20 cellular contexts compared by ENCODE assay signal in genomic region chr11:1301220-1302000, GRCh38. TPM values are rescaled to one million over a fixed set of nuclear protein-coding genes. Genes with fewer than 3 reads are reported as not detected.
DNase-seq lines count a peak whose midpoint lies in the region; ATAC-seq and TF ChIP-seq lines count a peak whose summit lies in the region.
"Had no signal": no experiment of that assay in that cellular context is flagged by ENCODE, and none has a peak within 500 bp of the region (broad histone marks: within the 10 kb centered on the region; RNA-seq: fewer than 3 reads in every experiment).

No MANE protein-coding gene starts in this region.

- CTCF ChIA-PET in WTC11 (lab: Charles Lee): interaction anchor here (1.0 to 1.5 kb wide), 4 partner anchors 8 to 245 kb away, joined by 3 to 4 read pairs (median 4); no protein-coding TSS in a partner anchor

- H3K4me3 ChIP-seq in spleen (no peak overlapping the region), mesendoderm (ENCODE audit: low read length) (no peak overlapping the region), mucosa of descending colon (no peak overlapping the region)
- H3K4me3 ChIP-seq: cardiac muscle cell, HAP-1 had no signal

- no peaks in the 10 kb centered on the region for H3K9me3 Mint-ChIP-seq in WTC11
- H3K9me3 Mint-ChIP-seq: stimulated activated naive CD8-positive, alpha-beta T cell treated with anti-CD3 and anti-CD28 coated beads, Interleukin-15, Interleukin-2, amounts not matched to agents 100 ng/mL and 50 ng/mL, for 24 hours; T-helper 1 cell treated with Interleukin-12 subunit alpha and Interleukin-12 subunit beta and Interleukin-4 antibody, amounts not matched to agents 30 μg/mL and 1 μg/mL, for 36 hours had no signal

- peak overlapping the region; percentile 64; the same call in 1 of the 2 replicates for H3K27ac Mint-ChIP-seq in WTC11
- H3K27ac Mint-ChIP-seq: activated naive CD8-positive, alpha-beta T cell; stimulated activated naive CD8-positive, alpha-beta T cell treated with anti-CD3 and anti-CD28 coated beads, Interleukin-15, Interleukin-2, amounts not matched to agents 100 ng/mL and 50 ng/mL, for 24 hours; T-helper 1 cell treated with Interleukin-12 subunit alpha and Interleukin-12 subunit beta and Interleukin-4 antibody, amounts not matched to agents 30 μg/mL and 1 μg/mL, for 36 hours had no signal

- no peaks in the 10 kb centered on the region for H3K27me3 Mint-ChIP-seq in WTC11 (ENCODE audit: low read depth)
- H3K27me3 Mint-ChIP-seq: activated naive CD8-positive, alpha-beta T cell; stimulated activated naive CD8-positive, alpha-beta T cell treated with anti-CD3 and anti-CD28 coated beads, Interleukin-15, Interleukin-2, amounts not matched to agents 100 ng/mL and 50 ng/mL, for 24 hours had no signal

- ATAC-seq in WTC11 (no peak), mucosa of descending colon (no peak)
- ATAC-seq: activated CD4-positive, CD25-positive, alpha-beta regulatory T cell treated with anti-CD3 and anti-CD28 coated beads, Interleukin-2, amount 50 U/mL, for 24 hours; foreskin keratinocyte; left lobe of liver had no signal

- H3K4ac ChIP-seq in mesendoderm (ENCODE audit: low read depth, low read length): no peak overlapping the region

- H3K56ac ChIP-seq in mesendoderm (ENCODE audit: low read length): no peak overlapping the region

- no peak overlapping the region for H2BK120ac ChIP-seq in mesendoderm (ENCODE audit: low read depth, low read length)

- no peak overlapping the region for H3K4me3 Mint-ChIP-seq in WTC11
- H3K4me3 Mint-ChIP-seq: activated naive CD8-positive, alpha-beta T cell; stimulated activated naive CD8-positive, alpha-beta T cell treated with anti-CD3 and anti-CD28 coated beads, Interleukin-15, Interleukin-2, amounts not matched to agents 100 ng/mL and 50 ng/mL, for 24 hours; T-helper 1 cell treated with Interleukin-12 subunit alpha and Interleukin-12 subunit beta and Interleukin-4 antibody, amounts not matched to agents 30 μg/mL and 1 μg/mL, for 36 hours had no signal

- intact Hi-C loops in spleen (cut with DNase I; ENCODE audit: low total_unique reads) (loop anchor here (10.0 kb wide), 1 partner anchor 223 kb away; no protein-coding TSS in a partner anchor), mucosa of descending colon (cut with DNase I, micrococcal nuclease) (no loop called here)

- no peak overlapping the region for H4K8ac ChIP-seq in mesendoderm (ENCODE audit: low read depth, low read length)

- TF ChIP-seq CTCF in WTC11 (IDR thresholded peaks at IDR 0.05) (no peak), spleen (IDR thresholded peaks at IDR 0.05 in 8 of 11, conservative IDR thresholded peaks at IDR 0.05 in 3 of 11) (no peak), mucosa of descending colon (IDR thresholded peaks at IDR 0.05) (no peak)

- H3K9ac ChIP-seq in mesendoderm (ENCODE audit: low read length): no peak overlapping the region

- H2BK5ac ChIP-seq in mesendoderm (ENCODE audit: low read length): no peak overlapping the region

- 82 to 91% (median 86%) methylated on average over 21 to 22 of the region's 22 CpGs for WGBS in spleen, 5 donors
- whole genome bisulfite sequencing in mesendoderm (ENCODE audit: extremely low coverage, insufficient coverage, low lambda C conversion rate): no CpG with 5 or more reads among the region's 22 CpGs

- H3K79me1 ChIP-seq in mesendoderm (ENCODE audit: low read length): peaks cover 30% of the 10 kb centered on the region

- no peak overlapping the region for H2BK15ac ChIP-seq in mesendoderm (replicated peaks; ENCODE audit: low read depth)

- no peak overlapping the region for H2AK5ac ChIP-seq in mesendoderm (ENCODE audit: low read length)

- H3K27me3 ChIP-seq in layer of hippocampus (ENCODE audit: control insufficient read depth, insufficient read depth, low read length): no peaks in the 10 kb centered on the region
- no peaks in the 10 kb centered on the region for H3K27me3 ChIP-seq in spleen (replicated peaks in 1 of 7)
- no peaks in the 10 kb centered on the region for H3K27me3 ChIP-seq in mesendoderm (ENCODE audit: insufficient read depth, low read length, poor library complexity)
- H3K27me3 ChIP-seq: cardiac muscle cell, foreskin keratinocyte had no signal

- H3K27ac ChIP-seq in layer of hippocampus (ENCODE audit: low read depth, low read length): peak overlapping the region; percentile 21
- peak overlapping the region in 3 of 8 donors; percentile 51 to 62 (median 61) for H3K27ac ChIP-seq in spleen
- H3K27ac ChIP-seq in mesendoderm (ENCODE audit: low read depth, low read length): no peak overlapping the region
- H3K27ac ChIP-seq: cardiac muscle cell, foreskin keratinocyte had no signal

- no peaks in the 10 kb centered on the region for H3K9me3 ChIP-seq in spleen
- H3K9me3 ChIP-seq in mucosa of descending colon: no peaks in the 10 kb centered on the region
- H3K9me3 ChIP-seq: HAP-1 had no signal

- peaks cover 0 to 84% (median 25%) of the 10 kb centered on the region in 6 donors for H3K36me3 ChIP-seq in spleen
- no peaks in the 10 kb centered on the region for H3K36me3 ChIP-seq in mesendoderm (ENCODE audit: control insufficient read depth, insufficient read depth, low read length)
- H3K36me3 ChIP-seq in mucosa of descending colon (ENCODE audit: low read depth): no peaks in the 10 kb centered on the region

- DNase-seq in ELF-1 (ENCODE audit: low read depth, low spot score): peak; percentile 1
- DNase-seq in WTC11 (ENCODE audit: low spot score): no peak
- peak; percentile 35 for DNase-seq in spleen
- no peak for DNase-seq in stimulated activated naive CD4-positive, alpha-beta T cell treated with Interleukin-2 at 50 U/mL for 16 hours (lab: John Stamatoyannopoulos, UW)
- DNase-seq in mesendoderm: no peak
- no peak for DNase-seq in NCI-H187 (lab: John Stamatoyannopoulos, UW)
- DNase-seq in mucosa of descending colon: no peak
- DNase-seq: Calu3, foreskin keratinocyte, NCI-H1436 treated with DMSO at 0.1 percent for 48 hours, NCI-H446, SHP77 treated with DMSO at 0.1 percent for 48 hours had no signal

- no peaks in the 10 kb centered on the region for H3K36me3 Mint-ChIP-seq in WTC11
- H3K36me3 Mint-ChIP-seq: activated naive CD8-positive, alpha-beta T cell had no signal

- POLR2A ChIA-PET in WTC11 (lab: Charles Lee): no interaction called here

- no peak overlapping the region for H3K18ac ChIP-seq in mesendoderm (ENCODE audit: low read length)

- H3K4me1 Mint-ChIP-seq in WTC11: peaks cover 22% of the 10 kb centered on the region

- peaks cover 34% of the 10 kb centered on the region for H3K79me2 ChIP-seq in mesendoderm (ENCODE audit: control insufficient read depth, insufficient read depth, low read length)

- H4K5ac ChIP-seq in mesendoderm (ENCODE audit: low read length): no peak overlapping the region

- H3K4me1 ChIP-seq in spleen (peaks cover 19 to 95% (median 76%) of the 10 kb centered on the region in 6 donors), mesendoderm (ENCODE audit: control insufficient read depth, low read depth, low read length) (no peaks in the 10 kb centered on the region), mucosa of descending colon (ENCODE audit: low read depth) (peaks cover 57% of the 10 kb centered on the region)
- H3K4me1 ChIP-seq: HAP-1 had no signal

- no peak overlapping the region for H3K23ac ChIP-seq in mesendoderm (ENCODE audit: low read length)

- TF ChIP-seq POLR2A in spleen (IDR thresholded peaks at IDR 0.05): no peak

- no peak overlapping the region for H3K4me2 ChIP-seq in mesendoderm (ENCODE audit: low read length)

TF ChIP-seq in WTC11, 78 proteins besides CTCF, POLR2A, EP300 and RAD21 (continues in another document):
- TF ChIP-seq, protein P1, sequence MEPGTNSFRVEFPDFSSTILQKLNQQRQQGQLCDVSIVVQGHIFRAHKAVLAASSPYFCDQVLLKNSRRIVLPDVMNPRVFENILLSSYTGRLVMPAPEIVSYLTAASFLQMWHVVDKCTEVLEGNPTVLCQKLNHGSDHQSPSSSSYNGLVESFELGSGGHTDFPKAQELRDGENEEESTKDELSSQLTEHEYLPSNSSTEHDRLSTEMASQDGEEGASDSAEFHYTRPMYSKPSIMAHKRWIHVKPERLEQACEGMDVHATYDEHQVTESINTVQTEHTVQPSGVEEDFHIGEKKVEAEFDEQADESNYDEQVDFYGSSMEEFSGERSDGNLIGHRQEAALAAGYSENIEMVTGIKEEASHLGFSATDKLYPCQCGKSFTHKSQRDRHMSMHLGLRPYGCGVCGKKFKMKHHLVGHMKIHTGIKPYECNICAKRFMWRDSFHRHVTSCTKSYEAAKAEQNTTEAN (CRISPR knock-in tag; IDR thresholded peaks at IDR 0.05): no peak
- no peak for TF ChIP-seq FOXJ3 (CRISPR knock-in tag; IDR thresholded peaks at IDR 0.05; ENCODE audit: borderline replicate concordance)
- TF ChIP-seq, protein P2, sequence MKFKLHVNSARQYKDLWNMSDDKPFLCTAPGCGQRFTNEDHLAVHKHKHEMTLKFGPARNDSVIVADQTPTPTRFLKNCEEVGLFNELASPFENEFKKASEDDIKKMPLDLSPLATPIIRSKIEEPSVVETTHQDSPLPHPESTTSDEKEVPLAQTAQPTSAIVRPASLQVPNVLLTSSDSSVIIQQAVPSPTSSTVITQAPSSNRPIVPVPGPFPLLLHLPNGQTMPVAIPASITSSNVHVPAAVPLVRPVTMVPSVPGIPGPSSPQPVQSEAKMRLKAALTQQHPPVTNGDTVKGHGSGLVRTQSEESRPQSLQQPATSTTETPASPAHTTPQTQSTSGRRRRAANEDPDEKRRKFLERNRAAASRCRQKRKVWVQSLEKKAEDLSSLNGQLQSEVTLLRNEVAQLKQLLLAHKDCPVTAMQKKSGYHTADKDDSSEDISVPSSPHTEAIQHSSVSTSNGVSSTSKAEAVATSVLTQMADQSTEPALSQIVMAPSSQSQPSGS (CRISPR knock-in tag; IDR thresholded peaks at IDR 0.05; ENCODE audit: borderline replicate concordance, low read depth): no peak
- no peak for TF ChIP-seq GRHL2 (CRISPR knock-in tag; IDR thresholded peaks at IDR 0.05; ENCODE audit: insufficient replicate concordance, severe bottlenecking)

RNA-seq across cellular contexts. Expression of gene TOLLIP, which starts 8.0 kb away (rescaled TPM):
- total RNA-seq in WTC11 (2021): 25.8 to 32.3 TPM (median 31.6 TPM) in 3 replicates
- total RNA-seq in spleen: 10 to 100 TPM; 44.3 to 67.4 (median 59.8) TPM
- 10 to 100 TPM; 16.1 to 35.8 (median 18.7) TPM for polyA plus RNA-seq in spleen
- polyA plus RNA-seq in mesendoderm (2013, experiment 1 of 2): 11.2 TPM
- polyA plus RNA-seq in mesendoderm (2013, experiment 2 of 2): 10.9 TPM
- 10 to 100 TPM; 62.4 to 65.4 (median 62.5) TPM for total RNA-seq in mucosa of descending colon

Comparison
In these comparisons a context has a peak if more than half of its experiments do, and no peak if none do; other contexts are left out.
1. DNase-seq: peak in ELF-1 (single experiment) and spleen (single experiment); none in WTC11 (single experiment), stimulated activated naive CD4-positive, alpha-beta T cell treated with Interleukin-2 at 50 U/mL for 16 hours (single experiment), mesendoderm (single experiment), NCI-H187 (0 of 2) and mucosa of descending colon (0 of 3).